8 cellular contexts compared by ENCODE assay signal in the genomic region with DNA sequence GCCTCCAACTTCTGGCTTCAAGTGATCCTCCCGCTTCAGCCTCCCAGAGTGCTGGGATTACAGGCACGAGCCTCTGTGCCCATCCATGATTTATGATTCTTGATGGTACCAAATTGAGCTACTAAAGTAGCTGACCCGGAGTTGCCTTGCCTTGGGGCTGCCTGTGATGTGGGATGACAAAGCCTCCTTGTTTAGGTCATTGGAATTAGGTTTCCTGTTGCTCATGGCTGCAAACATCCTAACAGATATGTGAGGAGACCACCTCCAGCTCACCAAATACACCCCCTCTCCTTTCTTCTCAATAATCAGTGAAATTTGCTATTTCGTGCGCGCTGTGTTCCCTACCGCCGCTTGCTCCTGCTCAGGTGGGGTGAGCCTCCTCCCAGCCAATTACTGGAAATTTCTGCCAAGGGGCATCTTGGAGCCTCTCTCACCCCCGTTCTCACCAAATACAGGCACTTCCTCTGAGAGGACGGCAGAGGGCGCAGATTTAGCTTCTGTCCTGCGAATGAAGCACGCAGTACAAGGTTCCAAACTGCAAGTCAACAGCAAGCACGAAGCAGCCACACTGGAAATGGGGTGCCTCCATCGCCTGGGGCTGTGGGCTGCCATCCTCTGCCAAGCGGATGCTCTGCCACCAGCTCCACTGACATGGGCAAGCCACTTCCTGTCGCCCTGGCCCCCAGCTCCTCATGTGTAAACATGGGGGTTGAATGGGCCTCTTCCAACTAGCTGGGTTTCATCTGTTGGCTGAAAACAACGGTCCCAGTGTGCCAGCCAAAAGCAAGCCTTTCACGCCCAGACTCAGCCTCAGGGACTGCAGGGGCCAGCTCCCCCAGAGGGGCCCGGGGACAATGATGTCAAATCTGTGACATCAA.
A peak's percentile ranks its signal among the peaks of the same experiment; 100 is the strongest.
DNase-seq lines count a peak whose midpoint lies in the region; ATAC-seq and TF ChIP-seq lines count a peak whose summit lies in the region.

No MANE protein-coding gene starts in this region.

- no peaks in the 10 kb centered on the region for H3K9me3 Mint-ChIP-seq in activated CD4-positive, alpha-beta T cell treated with anti-CD3 and anti-CD28 coated beads, Interleukin-2, amount 10 ng/mL, durations not matched to agents 24 days and 14 days
- H3K9me3 Mint-ChIP-seq in chondrocyte (ENCODE audit: low read depth) = no peaks in the 10 kb centered on the region

- TF ChIP-seq CTCF in BJ (IDR thresholded peaks at IDR 0.05; ENCODE audit: insufficient read depth, low read depth, low read length) (peak; percentile 90), chondrocyte (IDR thresholded peaks at IDR 0.05) (peak; percentile 89)

- peaks cover 3% of the 10 kb centered on the region for H3K27me3 ChIP-seq in BJ (ENCODE audit: control insufficient read depth, insufficient read depth, low read length)

- H3K4me3 Mint-ChIP-seq in activated CD4-positive, alpha-beta T cell treated with anti-CD3 and anti-CD28 coated beads, Interleukin-2, amount 10 ng/mL, durations not matched to agents 24 days and 14 days = peak overlapping the region; percentile 41
- no peak overlapping the region for H3K4me3 Mint-ChIP-seq in chondrocyte (ENCODE audit: unreplicated experiment)

- peaks cover 13% of the 10 kb centered on the region for H3K4me1 Mint-ChIP-seq in activated CD4-positive, alpha-beta T cell treated with anti-CD3 and anti-CD28 coated beads, Interleukin-2, amount 10 ng/mL, durations not matched to agents 24 days and 14 days
- peaks cover 26% of the 10 kb centered on the region for H3K4me1 Mint-ChIP-seq in chondrocyte (ENCODE audit: low read depth)

- no peaks in the 10 kb centered on the region for H3K36me3 Mint-ChIP-seq in activated CD4-positive, alpha-beta T cell treated with anti-CD3 and anti-CD28 coated beads, Interleukin-2, amount 10 ng/mL, durations not matched to agents 24 days and 14 days (ENCODE audit: low read depth)
- peaks cover 2% of the 10 kb centered on the region for H3K36me3 Mint-ChIP-seq in chondrocyte (ENCODE audit: low read depth)

- H3K36me3 ChIP-seq in BJ (ENCODE audit: control insufficient read depth, insufficient read depth, low read length) = no peaks in the 10 kb centered on the region

- intact Hi-C loops in activated CD4-positive, alpha-beta T cell treated with anti-CD3 and anti-CD28 coated beads, Interleukin-2, amount 10 ng/mL, durations not matched to agents 24 days and 14 days (cut with micrococcal nuclease) = loop anchor here (1.0 to 5.0 kb wide), 3 partner anchors 60 to 147 kb away; no protein-coding TSS in a partner anchor

- POLR2A ChIA-PET in BJ (lab: Charles Lee) = no interaction called here

- H3K27ac Mint-ChIP-seq in activated CD4-positive, alpha-beta T cell treated with anti-CD3 and anti-CD28 coated beads, Interleukin-2, amount 10 ng/mL, durations not matched to agents 24 days and 14 days = peak overlapping the region; percentile 80
- no peak overlapping the region for H3K27ac Mint-ChIP-seq in chondrocyte (ENCODE audit: unreplicated experiment)

- no peaks in the 10 kb centered on the region for H3K27me3 Mint-ChIP-seq in activated CD4-positive, alpha-beta T cell treated with anti-CD3 and anti-CD28 coated beads, Interleukin-2, amount 10 ng/mL, durations not matched to agents 24 days and 14 days
- peaks cover 7% of the 10 kb centered on the region for H3K27me3 Mint-ChIP-seq in chondrocyte (ENCODE audit: low read depth)

- CTCF ChIA-PET in BJ (lab: Yijun Ruan, JAX) = interaction anchor here (0.6 to 13.2 kb wide), 43 partner anchors 9 to 706 kb away, joined by 3 to 253 read pairs (median 4); partner anchors contain the start of genes ANKRD36, NEURL3 and SNRNP200

- H3K4me3 ChIP-seq in BJ (ENCODE audit: low read depth, low read length) = no peak overlapping the region

- peak; percentile 61 for ATAC-seq in GM21515 (IDR thresholded peaks at IDR 0.05; ENCODE audit: unreplicated experiment)
- no peak for ATAC-seq in GM19463 (IDR thresholded peaks at IDR 0.05; ENCODE audit: unreplicated experiment)

- DNase-seq in BJ (ENCODE audit: low read depth) (peak; percentile 4), NCI-H2227 (lab: John Stamatoyannopoulos, UW; ENCODE audit: unreplicated experiment) (peak; percentile 77), chondrocyte (ENCODE audit: low spot score) (no peak), left kidney (ENCODE audit: low read depth, low spot score) (peak; percentile 88)
- peak; percentile 90 for DNase-seq in activated CD4-positive, alpha-beta T cell treated with anti-CD3 and anti-CD28 coated beads, Interleukin-2, amount 10 ng/mL, durations not matched to agents 24 days and 14 days
- DNase-seq in stimulated activated CD4-positive, alpha-beta T cell treated with anti-CD3 and anti-CD28 coated beads, Interleukin-4, amount 100 ng/mL, for 1 hour = peak; percentile 61
